In the genomic region with DNA sequence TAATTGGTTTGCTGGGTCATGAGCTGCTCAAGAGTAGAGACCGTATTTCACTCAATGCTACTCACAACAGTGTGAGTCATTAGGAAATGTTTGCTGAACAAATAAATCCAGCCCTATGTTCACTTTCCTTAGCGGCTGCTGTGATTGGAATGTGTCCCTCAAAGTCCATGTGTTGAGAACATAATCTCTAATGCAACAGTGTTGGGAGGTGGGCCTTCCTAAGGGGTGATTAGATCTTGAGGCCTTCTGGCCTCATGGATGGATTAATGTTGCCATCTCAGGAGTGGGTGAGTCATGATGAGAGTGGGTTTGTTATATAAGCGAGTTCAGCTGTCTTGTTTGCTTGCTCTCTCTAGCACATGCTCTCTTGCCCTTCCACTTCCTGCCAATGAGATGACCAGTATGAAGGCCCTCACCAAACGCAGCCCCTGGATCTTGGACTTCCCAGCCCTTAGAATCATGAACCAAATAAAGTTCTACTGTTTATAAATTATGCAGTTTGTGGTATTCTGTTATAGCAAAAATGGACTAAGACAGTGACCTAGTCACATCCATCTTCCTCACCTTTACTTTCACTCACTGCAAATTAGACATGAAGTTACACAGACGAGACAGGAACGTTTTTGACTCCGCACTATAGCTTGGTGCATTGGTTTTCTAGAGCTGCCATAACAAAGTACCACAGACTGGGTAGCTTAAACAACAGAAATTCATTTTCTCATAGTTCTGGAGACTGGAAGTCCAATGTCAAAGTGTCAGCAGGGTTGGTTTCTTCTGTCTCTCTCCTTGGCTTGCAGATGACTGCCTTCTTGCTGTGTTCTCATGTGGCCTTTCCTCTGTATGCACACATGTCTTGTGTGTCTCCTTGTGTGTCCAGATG, we compare ENCODE assay signal across 13 cellular contexts. TPM values are rescaled to one million over a fixed set of nuclear protein-coding genes. Genes with fewer than 3 reads are reported as not detected.
DNase-seq lines count a peak whose midpoint lies in the region; ATAC-seq and TF ChIP-seq lines count a peak whose summit lies in the region.
"Had no signal": no experiment of that assay in that cellular context is flagged by ENCODE, and none has a peak within 500 bp of the region (broad histone marks: within the 10 kb centered on the region; RNA-seq: fewer than 3 reads in every experiment).

No MANE protein-coding gene starts in this region.

- no peak for TF ChIP-seq POLR2A in testis (IDR thresholded peaks at IDR 0.05)

- in situ Hi-C loops in GM23248 (cut with MboI), result loop anchor here (5.0 to 10.0 kb wide), 2 partner anchors 145 to 252 kb away; no protein-coding TSS in a partner anchor

- H3K9me2 ChIP-seq in GM23248 (ENCODE audit: insufficient read depth), result no peaks in the 10 kb centered on the region

- peaks cover 7% of the 10 kb centered on the region; the same call in 1 of the 2 replicates for H3K27me3 ChIP-seq in GM23248 (replicated peaks; ENCODE audit: insufficient read depth)
- H3K27me3 ChIP-seq in testis, result no peaks in the 10 kb centered on the region

- no peaks in the 10 kb centered on the region for H4K20me1 ChIP-seq in GM23248 (ENCODE audit: insufficient read depth)

- WGBS in GM23248 (ENCODE audit: low coverage in 1 of 2, low lambda C conversion rate in 2 of 2, missing lambda C conversion rate in 2 of 2), 2 experiments, result 80 to 82% methylated on average over 7 of the region's 7 CpGs
- WGBS in testis, 2 donors, result 88 to 89% methylated on average over 7 of the region's 7 CpGs

- H3K4me1 ChIP-seq in GM23248 (ENCODE audit: insufficient read depth), result no peaks in the 10 kb centered on the region
- H3K4me1 ChIP-seq in testis, result no peaks in the 10 kb centered on the region
- H3K4me1 ChIP-seq: heart left ventricle, spleen had no signal

- no peak overlapping the region for H3K4me3 ChIP-seq in GM23248
- no peak overlapping the region for H3K4me3 ChIP-seq in choroid plexus epithelial cell (ENCODE audit: low read depth, low read length)
- no peak overlapping the region for H3K4me3 ChIP-seq in testis
- H3K4me3 ChIP-seq: heart left ventricle, spleen had no signal

- no peak overlapping the region for H3K4me3 Mint-ChIP-seq in nephron progenitor cell
- H3K4me3 Mint-ChIP-seq: activated B cell treated with CpG ODN at 0.5 μM for 24 hours had no signal

- H2AFZ ChIP-seq in GM23248, result no peak overlapping the region

- peaks cover 9% of the 10 kb centered on the region for H3K4me1 Mint-ChIP-seq in nephron progenitor cell
- H3K4me1 Mint-ChIP-seq: activated B cell treated with CpG ODN at 0.5 μM for 24 hours had no signal

- H3K4me2 ChIP-seq in GM23248 (ENCODE audit: unreplicated experiment), result no peak overlapping the region

- H3K9me3 Mint-ChIP-seq in nephron progenitor cell, result peaks cover 16% of the 10 kb centered on the region

- no peaks in the 10 kb centered on the region for H3K79me2 ChIP-seq in GM23248 (ENCODE audit: insufficient read depth)

- H3K27ac ChIP-seq in GM23248 (no peak overlapping the region), testis (no peak overlapping the region)
- H3K27ac ChIP-seq: heart left ventricle, spleen had no signal

- DNase-seq in GM23248 (peak; percentile 14), NCI-H446 treated with DMSO at 0.1 percent for 48 hours (lab: John Stamatoyannopoulos, UW) (peak; percentile 35), choroid plexus epithelial cell (ENCODE audit: low read depth) (peak; percentile 40), nephron progenitor cell (no peak), NCI-H2227 (lab: John Stamatoyannopoulos, UW; ENCODE audit: unreplicated experiment) (no peak), testis (no peak)
- DNase-seq: activated B cell treated with CpG ODN at 0.5 μM for 24 hours, heart left ventricle, NCI-H1092, OCI-M1, spleen had no signal

- H3K36me3 ChIP-seq in GM23248 (ENCODE audit: low read depth) (no peaks in the 10 kb centered on the region), testis (ENCODE audit: low read depth, missing control alignments) (no peaks in the 10 kb centered on the region)
- H3K36me3 ChIP-seq: heart left ventricle, spleen had no signal

- H3K9ac ChIP-seq in GM23248, result no peak overlapping the region

- H3F3A ChIP-seq in GM23248 (ENCODE audit: insufficient read depth), result no peaks in the 10 kb centered on the region

- ATAC-seq in GM18858 (IDR thresholded peaks at IDR 0.05; ENCODE audit: unreplicated experiment) (no peak), GM21737 (IDR thresholded peaks at IDR 0.05; ENCODE audit: unreplicated experiment) (no peak)
- ATAC-seq: heart left ventricle had no signal

- no peaks in the 10 kb centered on the region for H3K36me3 Mint-ChIP-seq in nephron progenitor cell (ENCODE audit: low read depth)

- peak overlapping the region; percentile 63 for H3K27ac Mint-ChIP-seq in nephron progenitor cell
- H3K27ac Mint-ChIP-seq: activated B cell treated with CpG ODN at 0.5 μM for 24 hours had no signal

- no peak for TF ChIP-seq CTCF in choroid plexus epithelial cell (conservative IDR thresholded peaks at IDR 0.05; ENCODE audit: low read depth, low read length)
- TF ChIP-seq CTCF in nephron progenitor cell (IDR thresholded peaks at IDR 0.05), result no peak
- TF ChIP-seq CTCF in testis (IDR thresholded peaks at IDR 0.05), result no peak

- H3K27me3 Mint-ChIP-seq in nephron progenitor cell (ENCODE audit: low read depth, poor library complexity), result peaks cover 7% of the 10 kb centered on the region

- intact Hi-C loops in testis (cut with DNase I; ENCODE audit: low total_unique reads), result no loop called here

- H3K9me3 ChIP-seq in GM23248 (ENCODE audit: low read depth) (no peaks in the 10 kb centered on the region), testis (no peaks in the 10 kb centered on the region)

RNA-seq across cellular contexts. Expression of gene FAM169A, which starts 50.9 kb away (rescaled TPM):
- 0.22 TPM in 1 of 2 replicates, not detected in the other for total RNA-seq in GM23248 (2014; rRNA removed; shearing (Covaris generic))
- polyA plus RNA-seq in GM23248 (2016; fragmentation: Nextera tagmentation; extraction: Ambion mirVana) (0.08 TPM in 1 of 2 replicates, not detected in the other), testis (ENCODE audit: insufficient read depth, low read depth, low replicate concordance) (25.1 TPM)
- total RNA-seq in testis, result 10 to 100 TPM; 58.6 to 69.2 TPM

Comparison
In these comparisons a context has a peak if more than half of its experiments do, and no peak if none do; other contexts are left out.
1. DNase-seq: peak in GM23248 (single experiment), NCI-H446 treated with DMSO at 0.1 percent for 48 hours (single experiment) and choroid plexus epithelial cell (single experiment); none in nephron progenitor cell (single experiment), NCI-H2227 (single experiment) and testis (single experiment).
2. RNA of gene FAM169A, which starts 50.9 kb away (total RNA-seq): 58.6 to 69.2 TPM in testis; 0.22 TPM in GM23248; every median in the first group is over 10 times any median in the second.